In the genomic region with DNA sequence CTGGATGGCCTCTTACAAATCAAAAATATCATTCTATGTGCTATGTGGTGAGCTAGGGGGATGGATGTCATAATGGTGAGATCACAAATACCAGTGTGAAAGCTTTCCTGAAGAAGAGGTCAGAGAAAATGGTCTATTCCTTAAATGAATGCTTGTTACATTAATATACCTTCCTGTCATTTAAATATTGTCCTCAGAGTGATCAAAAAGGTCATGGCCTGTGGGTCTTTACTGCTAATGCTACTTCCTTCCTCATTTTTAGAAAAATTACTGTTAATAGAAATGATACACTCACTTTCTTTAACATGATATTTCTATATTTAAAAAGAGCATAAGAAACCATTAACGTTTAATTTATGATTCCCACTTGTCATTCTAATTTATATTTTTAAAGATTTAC, we compare ENCODE assay signal across 16 cellular contexts.
A peak's percentile ranks its signal among the peaks of the same experiment; 100 is the strongest.
DNase-seq lines count a peak whose midpoint lies in the region; ATAC-seq and FAIRE-seq lines count a peak whose summit lies in the region.
"Had no signal": no experiment of that assay in that cellular context is flagged by ENCODE, and none has a peak within 500 bp of the region (broad histone marks: within the 10 kb centered on the region; RNA-seq: fewer than 3 reads in every experiment).

No MANE protein-coding gene starts in this region.

- no peaks in the 10 kb centered on the region for H3K27me3 Mint-ChIP-seq in stimulated activated naive B cell treated with anti-CD40 and anti-IgM and Interleukin-4, amounts not matched to agents 10 μg/mL and 1 μg/mL and 100 μg/mL, for 72 hours
- no peaks in the 10 kb centered on the region for H3K27me3 Mint-ChIP-seq in activated T-cell treated with anti-CD3 and anti-CD28 coated beads, Interleukin-2, amount 50 U/mL, for 24 hours
- H3K27me3 Mint-ChIP-seq: CD4-positive, alpha-beta T cell had no signal

- H3K4me3 Mint-ChIP-seq in stimulated activated naive B cell treated with anti-CD40 and anti-IgM and Interleukin-4, amounts not matched to agents 10 μg/mL and 1 μg/mL and 100 μg/mL, for 72 hours: peak overlapping the region in 1 of 2 donors; percentile 28
- no peak overlapping the region for H3K4me3 Mint-ChIP-seq in activated T-cell treated with anti-CD3 and anti-CD28 coated beads, Interleukin-2, amount 50 U/mL, for 24 hours
- H3K4me3 Mint-ChIP-seq: CD4-positive, alpha-beta T cell; H9 had no signal

- H3K9me3 Mint-ChIP-seq in stimulated activated naive B cell treated with anti-CD40 and anti-IgM and Interleukin-4, amounts not matched to agents 10 μg/mL and 1 μg/mL and 100 μg/mL, for 72 hours: peaks cover 0 to 4% of the 10 kb centered on the region in 2 donors
- H3K9me3 Mint-ChIP-seq in activated T-cell treated with anti-CD3 and anti-CD28 coated beads, Interleukin-2, amount 50 U/mL, for 24 hours: no peaks in the 10 kb centered on the region
- H3K9me3 Mint-ChIP-seq: CD4-positive, alpha-beta T cell; H9 had no signal

- peak; percentile 10 for FAIRE-seq in RCC 7860 (lab: Jason Lieb, UNC)
- no peak for FAIRE-seq in urothelium cell line (lab: Jason Lieb, UNC)

- peak; percentile 71 to 77 for ATAC-seq in stimulated activated naive B cell treated with anti-CD40 and anti-IgM and Interleukin-4, amounts not matched to agents 10 μg/mL and 1 μg/mL and 100 μg/mL, for 72 hours (replicated peaks)
- ATAC-seq: Panc1 had no signal

- H3K4me1 Mint-ChIP-seq in stimulated activated naive B cell treated with anti-CD40 and anti-IgM and Interleukin-4, amounts not matched to agents 10 μg/mL and 1 μg/mL and 100 μg/mL, for 72 hours: peaks cover 7 to 11% of the 10 kb centered on the region in 2 donors
- no peaks in the 10 kb centered on the region for H3K4me1 Mint-ChIP-seq in activated T-cell treated with anti-CD3 and anti-CD28 coated beads, Interleukin-2, amount 50 U/mL, for 24 hours (ENCODE audit: low read depth)
- H3K4me1 Mint-ChIP-seq: H9 had no signal

- H3K27ac Mint-ChIP-seq in stimulated activated naive B cell treated with anti-CD40 and anti-IgM and Interleukin-4, amounts not matched to agents 10 μg/mL and 1 μg/mL and 100 μg/mL, for 72 hours: no peak overlapping the region
- no peak overlapping the region for H3K27ac Mint-ChIP-seq in activated T-cell treated with anti-CD3 and anti-CD28 coated beads, Interleukin-2, amount 50 U/mL, for 24 hours
- H3K27ac Mint-ChIP-seq: CD4-positive, alpha-beta T cell; H9 had no signal

- H3K36me3 Mint-ChIP-seq in stimulated activated naive B cell treated with anti-CD40 and anti-IgM and Interleukin-4, amounts not matched to agents 10 μg/mL and 1 μg/mL and 100 μg/mL, for 72 hours: peaks cover 3 to 6% of the 10 kb centered on the region in 2 donors
- no peaks in the 10 kb centered on the region for H3K36me3 Mint-ChIP-seq in activated T-cell treated with anti-CD3 and anti-CD28 coated beads, Interleukin-2, amount 50 U/mL, for 24 hours (ENCODE audit: low read depth)

- DNase-seq in EL (peak; percentile 4), RCC 7860 (ENCODE audit: low spot score) (no peak), germinal center (ENCODE audit: low spot score) (peak; percentile 16), UCSD-AML1 (lab: John Stamatoyannopoulos, UW; ENCODE audit: unreplicated experiment) (no peak), urothelium cell line (ENCODE audit: low spot score) (no peak)
- no peak for DNase-seq in stimulated activated naive B cell treated with anti-CD40 and anti-IgM and Interleukin-4, amounts not matched to agents 10 μg/mL and 1 μg/mL and 100 μg/mL, for 72 hours
- DNase-seq in activated T-cell treated with anti-CD3 and anti-CD28 coated beads, Interleukin-2, amount 50 U/mL, for 24 hours: no peak
- DNase-seq: CD4-positive, alpha-beta T cell; H9; NCI-H1417 treated with DMSO at 0.1 percent for 48 hours; NCI-H1930; NCI-H2171 treated with DMSO at 0.1 percent for 48 hours; NCI-H510A; SHP77; SK-N-SH had no signal

Comparison
In these comparisons a context has a peak if more than half of its experiments do, and no peak if none do; other contexts are left out.
1. DNase-seq: peak in EL (single experiment) and germinal center (single experiment); none in RCC 7860 (single experiment), stimulated activated naive B cell treated with anti-CD40 and anti-IgM and Interleukin-4, amounts not matched to agents 10 μg/mL and 1 μg/mL and 100 μg/mL, for 72 hours (single experiment), activated T-cell treated with anti-CD3 and anti-CD28 coated beads, Interleukin-2, amount 50 U/mL, for 24 hours (single experiment), UCSD-AML1 (single experiment) and urothelium cell line (single experiment).